31 cellular contexts compared by ENCODE assay signal in the genomic region with DNA sequence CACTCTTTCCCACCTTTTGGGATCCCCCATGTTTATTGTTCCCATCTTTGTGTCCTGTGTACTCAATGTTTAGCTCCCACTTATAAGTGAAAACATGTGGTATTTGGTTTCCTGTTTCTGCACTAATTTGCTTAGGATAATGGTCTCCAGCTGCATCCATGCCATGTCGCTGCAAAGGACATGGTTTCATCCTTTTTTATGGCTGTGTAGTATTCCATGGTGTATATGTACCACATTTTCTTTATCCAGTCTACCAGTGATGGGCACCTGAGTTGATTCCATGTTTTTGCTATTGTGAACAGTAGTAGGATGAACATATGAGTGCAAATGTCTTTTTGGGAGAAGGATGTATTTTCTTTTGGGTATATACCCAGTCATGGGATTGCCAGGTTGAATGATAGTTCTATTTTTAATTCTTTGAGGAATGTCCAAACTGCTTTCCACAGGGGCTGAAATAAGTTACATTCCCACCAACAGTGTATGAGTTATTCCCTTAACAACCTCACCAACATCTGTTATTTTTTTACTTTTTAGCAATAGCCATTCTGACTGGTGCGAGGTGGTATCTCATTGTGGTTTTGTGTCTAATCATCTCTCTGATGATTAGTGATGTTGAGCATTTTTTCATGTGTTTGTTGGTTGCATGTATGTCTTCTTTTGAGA. TPM values are rescaled to one million over a fixed set of nuclear protein-coding genes. Genes with fewer than 3 reads are reported as not detected.
"Had no signal": no experiment of that assay in that cellular context is flagged by ENCODE, and none has a peak within 500 bp of the region (broad histone marks: within the 10 kb centered on the region; RNA-seq: fewer than 3 reads in every experiment).

No MANE protein-coding gene starts in this region.

- H3K9me3 Mint-ChIP-seq: central memory CD8-positive, alpha-beta T cell; nephron had no signal

- H3K36me3 ChIP-seq: ascending aorta, breast epithelium, esophagus muscularis mucosa, gastrocnemius medialis, left ventricle myocardium inferior, neutrophil, ovary, sigmoid colon, stomach, thyroid gland, upper lobe of left lung, vagina had no signal

- H3K27me3 Mint-ChIP-seq: central memory CD8-positive, alpha-beta T cell had no signal

- H3K27ac ChIP-seq: ascending aorta, breast epithelium, esophagus muscularis mucosa, gastrocnemius medialis, hepatocyte, left ventricle myocardium inferior, neutrophil, ovary, sigmoid colon, stomach, thyroid gland, upper lobe of left lung, vagina, VCaP had no signal

- H3K4me1 ChIP-seq: breast epithelium, gastrocnemius medialis, left ventricle myocardium inferior, stomach, thyroid gland had no signal

- H3K9me3 ChIP-seq: ascending aorta, breast epithelium, gastrocnemius medialis, neutrophil, ovary, sigmoid colon, stomach, thyroid gland, upper lobe of left lung, vagina had no signal

- H3K27me3 ChIP-seq: ascending aorta, breast epithelium, esophagus muscularis mucosa, gastrocnemius medialis, hepatocyte, ovary, sigmoid colon, stomach, thyroid gland, upper lobe of left lung, vagina had no signal

- H3K36me3 Mint-ChIP-seq: stimulated activated naive B cell treated with anti-CD40 and anti-IgM and Interleukin-4, amounts not matched to agents 10 μg/mL and 1 μg/mL and 100 μg/mL, for 72 hours had no signal

- DNase-seq: activated CD4-positive, alpha-beta T cell treated with anti-CD3 and anti-CD28 coated beads for 48 hours; activated CD4-positive, alpha-beta T cell treated with anti-CD3 and anti-CD28 coated beads, Interleukin-2, amount 50 U/mL, for 48 hours; activated CD8-positive, alpha-beta memory T cell treated with anti-CD3 and anti-CD28 coated beads for 24 hours; activated effector memory CD4-positive, alpha-beta T cell treated with Interleukin-2 at 50 U/mL for 16 hours; activated naive CD4-positive, alpha-beta T cell treated with Interleukin-2 at 50 U/mL for 16 hours; dermis blood vessel endothelial cell; effector CD4-positive, alpha-beta T cell; gastrocnemius medialis; islet precursor cell; left ventricle myocardium inferior; ovary; retina; sigmoid colon; stimulated activated CD4-positive, alpha-beta T cell treated with anti-CD3 and anti-CD28 coated beads, Interleukin-15, amount 100 ng/mL, for 24 hours; stimulated activated CD4-positive, alpha-beta T cell treated with anti-CD3 and anti-CD28 coated beads, Interleukin-2, amount 100 ng/mL, for 24 hours; stimulated activated naive B cell treated with anti-CD40 and anti-IgM and Interleukin-4, amounts not matched to agents 10 μg/mL and 1 μg/mL and 100 μg/mL, for 72 hours; stomach; thyroid gland; upper lobe of left lung had no signal

- H3K79me2 ChIP-seq: hepatocyte had no signal

- ATAC-seq: gastrocnemius medialis; stimulated activated naive B cell treated with anti-CD40 and anti-IgM and Interleukin-4, amounts not matched to agents 10 μg/mL and 1 μg/mL and 100 μg/mL, for 72 hours had no signal

- H3K4me2 ChIP-seq: hepatocyte had no signal

- H3K4me1 Mint-ChIP-seq: nephron had no signal

- H2AFZ ChIP-seq: hepatocyte had no signal

- H3K27ac Mint-ChIP-seq: activated naive CD8-positive, alpha-beta T cell; nephron; progenitor cell of endocrine pancreas; stimulated activated naive B cell treated with anti-CD40 and anti-IgM and Interleukin-4, amounts not matched to agents 10 μg/mL and 1 μg/mL and 100 μg/mL, for 72 hours had no signal

- H3K4me3 ChIP-seq: ascending aorta, breast epithelium, esophagus muscularis mucosa, gastrocnemius medialis, hepatocyte, left ventricle myocardium inferior, ovary, sigmoid colon, stomach, thyroid gland, upper lobe of left lung, vagina had no signal

- H3K4me3 Mint-ChIP-seq: activated naive CD8-positive, alpha-beta T cell; central memory CD8-positive, alpha-beta T cell; nephron; stimulated activated naive B cell treated with anti-CD40 and anti-IgM and Interleukin-4, amounts not matched to agents 10 μg/mL and 1 μg/mL and 100 μg/mL, for 72 hours had no signal

RNA-seq across cellular contexts. Expression of a gene that starts 55.7 kb away (rescaled TPM):
- total RNA-seq: progenitor cell of endocrine pancreas; T-helper 1 cell treated with Interleukin-12 subunit alpha and Interleukin-12 subunit beta and Interleukin-4 antibody, amounts not matched to agents 30 ng/mL and 1 ng/mL, for 36 hours had no signal
